13 cellular contexts compared by ENCODE assay signal in the genomic region with DNA sequence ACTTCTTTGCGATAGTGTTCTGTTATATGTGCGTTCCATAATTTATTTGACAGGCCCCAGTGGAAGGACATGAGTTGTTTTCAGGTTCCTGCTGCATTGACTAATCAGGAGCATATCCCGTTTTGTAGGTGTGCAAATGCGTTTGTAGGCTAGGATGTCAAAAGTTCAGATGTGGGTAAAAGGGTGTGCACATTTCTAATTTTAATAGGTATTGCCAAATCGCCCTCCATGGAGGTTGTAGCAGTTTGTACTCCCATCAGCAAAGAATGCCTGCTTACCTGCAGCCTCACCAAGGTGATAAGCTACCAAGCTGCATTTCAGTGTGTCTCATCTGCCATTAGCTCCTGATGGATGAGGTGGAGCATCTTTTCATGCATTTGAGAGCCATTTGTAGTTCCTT. TPM values are rescaled to one million over a fixed set of nuclear protein-coding genes. Genes with fewer than 3 reads are reported as not detected.
DNase-seq lines count a peak whose midpoint lies in the region; ATAC-seq and TF ChIP-seq lines count a peak whose summit lies in the region.
"Had no signal": no experiment of that assay in that cellular context is flagged by ENCODE, and none has a peak within 500 bp of the region (broad histone marks: within the 10 kb centered on the region; RNA-seq: fewer than 3 reads in every experiment).

No MANE protein-coding gene starts in this region.

- no peaks in the 10 kb centered on the region for H3K27me3 Mint-ChIP-seq in activated T-cell treated with anti-CD3 and anti-CD28 coated beads, Interleukin-2, amount 50 U/mL, for 24 hours
- H3K27me3 Mint-ChIP-seq in progenitor cell of endocrine pancreas: no peaks in the 10 kb centered on the region

- ATAC-seq in right cardiac atrium: no peak

- H3K36me3 Mint-ChIP-seq in activated T-cell treated with anti-CD3 and anti-CD28 coated beads, Interleukin-2, amount 50 U/mL, for 24 hours (ENCODE audit: low read depth): peaks cover 39% of the 10 kb centered on the region
- H3K36me3 Mint-ChIP-seq in progenitor cell of endocrine pancreas (ENCODE audit: insufficient read depth): no peaks in the 10 kb centered on the region

- no peaks in the 10 kb centered on the region for H3K9me3 Mint-ChIP-seq in activated T-cell treated with anti-CD3 and anti-CD28 coated beads, Interleukin-2, amount 50 U/mL, for 24 hours
- H3K9me3 Mint-ChIP-seq in progenitor cell of endocrine pancreas (ENCODE audit: low read depth): no peaks in the 10 kb centered on the region

- H3K9me3 ChIP-seq in Peyer's patch (no peaks in the 10 kb centered on the region), right cardiac atrium (ENCODE audit: control insufficient read depth, low read length) (no peaks in the 10 kb centered on the region), ascending aorta (no peaks in the 10 kb centered on the region)

- no peak for DNase-seq in activated T-cell treated with anti-CD3 and anti-CD28 coated beads, Interleukin-2, amount 50 U/mL, for 24 hours
- DNase-seq in activated T-cell treated with anti-CD3 and anti-CD28 coated beads, Interleukin-2, amount 50 U/mL, for 1 hour: no peak
- peak in 1 of 3 donors; percentile 5 for DNase-seq in Peyer's patch
- no peak for DNase-seq in right cardiac atrium
- no peak for DNase-seq in substantia nigra (lab: John Stamatoyannopoulos, UW)
- DNase-seq in progenitor cell of endocrine pancreas (ENCODE audit: low spot score, unreplicated experiment): no peak
- DNase-seq in ascending aorta (ENCODE audit: low spot score in 2 of 2): no peak
- DNase-seq in mucosa of gallbladder (ENCODE audit: low spot score): no peak
- DNase-seq: activated gamma-delta T cell; effector CD8-positive, alpha-beta T cell; hypothalamus; NCI-H2081 treated with DMSO at 0.1 percent for 48 hours; stimulated activated CD4-positive, alpha-beta T cell treated with anti-CD3 and anti-CD28 coated beads, Interleukin-12 subunit alpha, Interleukin-12 subunit beta, amount 100 ng/mL, for 4 hours had no signal

- intact Hi-C loops in right cardiac atrium (cut with DNase I): loop anchor here in 1 of 4 donors (5.0 to 10.0 kb wide), 2 partner anchors 36 to 72 kb away; a partner anchor contains a TSS
- intact Hi-C loops in ascending aorta (cut with DNase I): no loop called here

- H3K27ac Mint-ChIP-seq in activated T-cell treated with anti-CD3 and anti-CD28 coated beads, Interleukin-2, amount 50 U/mL, for 24 hours: peak overlapping the region; percentile 98
- no peak overlapping the region for H3K27ac Mint-ChIP-seq in progenitor cell of endocrine pancreas

- H3K27me3 ChIP-seq in Peyer's patch (no peaks in the 10 kb centered on the region), right cardiac atrium (ENCODE audit: control insufficient read depth, insufficient read depth) (no peaks in the 10 kb centered on the region), ascending aorta (no peaks in the 10 kb centered on the region)

- WGBS in right cardiac atrium: 53% methylated on average over 5 of the region's 5 CpGs

- H3K27ac ChIP-seq in Peyer's patch (peak overlapping the region; percentile 94 to 99 (median 96)), right cardiac atrium (ENCODE audit: low read length) (peak overlapping the region; percentile 34), substantia nigra (ENCODE audit: low read depth, low read length, poor library complexity, severe bottlenecking) (peak overlapping the region; percentile 79), ascending aorta (no peak overlapping the region)

- H3K36me3 ChIP-seq in Peyer's patch: no peaks in the 10 kb centered on the region
- H3K36me3 ChIP-seq in ascending aorta: peaks cover 0 to 12% of the 10 kb centered on the region in 2 donors

- H3K4me3 Mint-ChIP-seq in activated T-cell treated with anti-CD3 and anti-CD28 coated beads, Interleukin-2, amount 50 U/mL, for 24 hours: peak overlapping the region; percentile 73
- H3K4me3 Mint-ChIP-seq in progenitor cell of endocrine pancreas (ENCODE audit: low read depth): no peak overlapping the region

- peaks cover 100% of the 10 kb centered on the region for H3K4me1 Mint-ChIP-seq in activated T-cell treated with anti-CD3 and anti-CD28 coated beads, Interleukin-2, amount 50 U/mL, for 24 hours (ENCODE audit: low read depth)
- H3K4me1 Mint-ChIP-seq in progenitor cell of endocrine pancreas (ENCODE audit: low read depth): peaks cover 34% of the 10 kb centered on the region

- TF ChIP-seq CTCF in Peyer's patch (IDR thresholded peaks at IDR 0.05) (no peak), progenitor cell of endocrine pancreas (IDR thresholded peaks at IDR 0.05; ENCODE audit: unreplicated experiment) (no peak), ascending aorta (IDR thresholded peaks at IDR 0.05) (no peak)

- TF ChIP-seq POLR2A in Peyer's patch (IDR thresholded peaks at IDR 0.05): no peak

- H3K4me3 ChIP-seq in Peyer's patch (no peak overlapping the region), right cardiac atrium (ENCODE audit: low read length) (no peak overlapping the region), ascending aorta (no peak overlapping the region)

- H3K4me1 ChIP-seq in Peyer's patch (peaks cover 29 to 95% (median 80%) of the 10 kb centered on the region in 4 donors), right cardiac atrium (ENCODE audit: control insufficient read depth, insufficient read depth, low read length) (peaks cover 67% of the 10 kb centered on the region), ascending aorta (peaks cover 15 to 47% of the 10 kb centered on the region in 2 donors)

RNA-seq across cellular contexts. Expression of a gene that starts 36.3 kb away (rescaled TPM):
- total RNA-seq in Peyer's patch: 10 to 100 TPM; 51.2 to 80.4 (median 75.6) TPM
- total RNA-seq in right cardiac atrium: 100 to 1,000 TPM in 2 of 4 donors, 10 to 100 TPM in 2; 42.3 to 108 (median 88.2) TPM
- 52.7 TPM for polyA plus RNA-seq in right cardiac atrium
- total RNA-seq in progenitor cell of endocrine pancreas: 26.9 and 34.0 TPM in 2 replicates
- total RNA-seq in ascending aorta: 235 TPM
- total RNA-seq in mucosa of gallbladder: 86.0 TPM

Comparison
In these comparisons a context has a peak if more than half of its experiments do, and no peak if none do; other contexts are left out.
1. H3K27ac ChIP-seq: peak in Peyer's patch (4 of 4), right cardiac atrium (single experiment) and substantia nigra (single experiment); none in ascending aorta (0 of 2).